17 cellular contexts compared by ENCODE assay signal in the genomic region with DNA sequence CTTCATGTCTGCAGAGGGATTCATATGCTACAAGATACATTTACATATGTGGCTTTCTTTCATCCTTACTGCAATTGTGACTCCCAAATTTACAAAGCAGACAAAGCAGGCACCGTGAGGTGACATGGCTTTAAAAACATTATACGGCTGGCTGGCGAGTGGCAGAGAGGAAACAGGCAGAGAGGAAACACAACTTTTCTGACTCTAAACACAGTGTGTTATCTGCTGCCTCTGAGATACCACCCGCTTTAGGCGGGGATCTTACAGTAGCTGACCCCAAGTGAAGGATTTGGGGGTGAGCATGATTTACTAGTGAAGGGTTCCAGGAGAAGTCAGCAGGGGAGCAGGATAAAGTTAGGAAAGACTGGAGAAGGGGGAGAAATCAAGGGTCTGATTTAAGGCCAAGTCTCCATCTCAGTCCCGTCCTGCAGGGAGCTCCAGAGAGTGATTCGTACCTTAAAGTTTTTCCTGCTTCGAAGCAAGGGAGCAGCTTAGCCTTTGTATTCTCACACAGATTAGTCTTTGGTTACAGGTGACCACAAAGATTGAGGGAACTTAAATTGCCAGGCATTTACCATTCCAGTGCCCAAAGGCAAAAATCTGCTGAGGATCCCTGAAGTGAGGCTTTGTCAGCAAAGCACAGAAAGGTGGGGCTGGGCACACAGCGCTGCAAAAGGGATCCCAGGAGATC.
"Had no signal": no experiment of that assay in that cellular context is flagged by ENCODE, and none has a peak within 500 bp of the region (broad histone marks: within the 10 kb centered on the region; RNA-seq: fewer than 3 reads in every experiment).

No MANE protein-coding gene starts in this region.

- H3K4me3 ChIP-seq: colonic mucosa, heart left ventricle, left ventricle myocardium inferior, lower lobe of right lung, prostate gland, right lobe of liver, suprapubic skin, thyroid gland had no signal

- H3K27ac ChIP-seq: colonic mucosa, heart left ventricle, left ventricle myocardium inferior, lower lobe of right lung, parathyroid adenoma, prostate gland, right lobe of liver, suprapubic skin, thyroid gland had no signal

- H2AFZ ChIP-seq: parathyroid adenoma had no signal

- DNase-seq: colonic mucosa; effector CD4-positive, alpha-beta T cell; heart left ventricle; hippocampal formation; left cardiac atrium; left ventricle myocardium inferior; lower lobe of right lung; naive B cell; right lobe of liver; stimulated activated CD4-positive, alpha-beta T cell treated with anti-CD3 and anti-CD28 coated beads, Interleukin-4, amount 100 ng/mL, for 1 hour; stimulated activated CD8-positive, alpha-beta memory T cell treated with anti-CD3 and anti-CD28 coated beads, Interleukin-4, amount 100 ng/mL, for 48 hours; stimulated activated naive CD8-positive, alpha-beta T cell treated with anti-CD3 and anti-CD28 coated beads, Interleukin-15, Interleukin-2, amounts not matched to agents 100 U/mL and 50 U/mL, for 24 hours had no signal

- H3K36me3 ChIP-seq: colonic mucosa, heart left ventricle, left ventricle myocardium inferior, lower lobe of right lung, prostate gland, right lobe of liver, suprapubic skin, thyroid gland had no signal

- H3K9ac ChIP-seq: parathyroid adenoma had no signal

- H3K4me1 ChIP-seq: colonic mucosa, heart left ventricle, left ventricle myocardium inferior, lower lobe of right lung, parathyroid adenoma, prostate gland, right lobe of liver, suprapubic skin had no signal

- H3K79me2 ChIP-seq: parathyroid adenoma had no signal

- ATAC-seq: heart left ventricle; left cardiac atrium; lower lobe of right lung; right lobe of liver; stimulated activated effector memory CD8-positive, alpha-beta T cell treated with anti-CD3 and anti-CD28 coated beads, Interleukin-12 subunit alpha, Interleukin-12 subunit beta, amount 100 ng/mL, for 72 hours; stimulated activated naive CD8-positive, alpha-beta T cell treated with anti-CD3 and anti-CD28 coated beads, Interleukin-15, Interleukin-2, amounts not matched to agents 100 U/mL and 50 U/mL, for 24 hours had no signal

- H3K27me3 ChIP-seq: colonic mucosa, right lobe of liver, suprapubic skin, thyroid gland had no signal

- H3K9me3 ChIP-seq: colonic mucosa, heart left ventricle, left ventricle myocardium inferior, lower lobe of right lung, prostate gland, right lobe of liver, suprapubic skin, thyroid gland had no signal
